ENCODE assay signal across 2 cellular contexts in genomic region chr5:85388752-85389151, GRCh38.
A peak's percentile ranks its signal among the peaks of the same experiment; 100 is the strongest.
TF ChIP-seq lines count a peak whose summit lies in the region.

No MANE protein-coding gene starts in this region.

TF ChIP-seq in liver, 16 proteins besides CTCF, POLR2A, EP300 and RAD21 (continued from another document):
- TF ChIP-seq REST (IDR thresholded peaks at IDR 0.05) (no peak), ZBTB33 (IDR thresholded peaks at IDR 0.05) (peak; percentile 14), NR2F2 (IDR thresholded peaks at IDR 0.05) (no peak), MAX (IDR thresholded peaks at IDR 0.05) (no peak), RXRA (IDR thresholded peaks at IDR 0.05) (peak in 1 of 2 donors; percentile 38), FOXA2 (IDR thresholded peaks at IDR 0.05) (no peak), HNF4G (IDR thresholded peaks at IDR 0.05) (no peak), HNF4A (conservative IDR thresholded peaks at IDR 0.05) (peak; percentile 26 to 59), FOXA1 (IDR thresholded peaks at IDR 0.05) (no peak)
- TF ChIP-seq, protein P1, sequence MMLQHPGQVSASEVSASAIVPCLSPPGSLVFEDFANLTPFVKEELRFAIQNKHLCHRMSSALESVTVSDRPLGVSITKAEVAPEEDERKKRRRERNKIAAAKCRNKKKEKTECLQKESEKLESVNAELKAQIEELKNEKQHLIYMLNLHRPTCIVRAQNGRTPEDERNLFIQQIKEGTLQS (IDR thresholded peaks at IDR 0.05), result no peak

TF ChIP-seq in HepG2, 621 proteins besides CTCF, POLR2A, EP300 and RAD21 (continued from another document):
- TF ChIP-seq ZNF878 (CRISPR knock-in tag; IDR thresholded peaks at IDR 0.05), result no peak
- TF ChIP-seq ZNF761 (CRISPR knock-in tag; conservative IDR thresholded peaks at IDR 0.05), result no peak
- TF ChIP-seq, protein P2, sequence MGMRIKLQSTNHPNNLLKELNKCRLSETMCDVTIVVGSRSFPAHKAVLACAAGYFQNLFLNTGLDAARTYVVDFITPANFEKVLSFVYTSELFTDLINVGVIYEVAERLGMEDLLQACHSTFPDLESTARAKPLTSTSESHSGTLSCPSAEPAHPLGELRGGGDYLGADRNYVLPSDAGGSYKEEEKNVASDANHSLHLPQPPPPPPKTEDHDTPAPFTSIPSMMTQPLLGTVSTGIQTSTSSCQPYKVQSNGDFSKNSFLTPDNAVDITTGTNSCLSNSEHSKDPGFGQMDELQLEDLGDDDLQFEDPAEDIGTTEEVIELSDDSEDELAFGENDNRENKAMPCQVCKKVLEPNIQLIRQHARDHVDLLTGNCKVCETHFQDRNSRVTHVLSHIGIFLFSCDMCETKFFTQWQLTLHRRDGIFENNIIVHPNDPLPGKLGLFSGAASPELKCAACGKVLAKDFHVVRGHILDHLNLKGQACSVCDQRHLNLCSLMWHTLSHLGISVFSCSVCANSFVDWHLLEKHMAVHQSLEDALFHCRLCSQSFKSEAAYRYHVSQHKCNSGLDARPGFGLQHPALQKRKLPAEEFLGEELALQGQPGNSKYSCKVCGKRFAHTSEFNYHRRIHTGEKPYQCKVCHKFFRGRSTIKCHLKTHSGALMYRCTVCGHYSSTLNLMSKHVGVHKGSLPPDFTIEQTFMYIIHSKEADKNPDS (CRISPR knock-in tag; IDR thresholded peaks at IDR 0.05), result no peak
- TF ChIP-seq PRDM4 (CRISPR knock-in tag; IDR thresholded peaks at IDR 0.05; ENCODE audit: borderline replicate concordance), result no peak
- TF ChIP-seq RERE (CRISPR knock-in tag; IDR thresholded peaks at IDR 0.05; ENCODE audit: low read depth), result no peak
- no peak for TF ChIP-seq ZNF34 (CRISPR knock-in tag; IDR thresholded peaks at IDR 0.05; ENCODE audit: borderline replicate concordance)
- TF ChIP-seq, protein P3, sequence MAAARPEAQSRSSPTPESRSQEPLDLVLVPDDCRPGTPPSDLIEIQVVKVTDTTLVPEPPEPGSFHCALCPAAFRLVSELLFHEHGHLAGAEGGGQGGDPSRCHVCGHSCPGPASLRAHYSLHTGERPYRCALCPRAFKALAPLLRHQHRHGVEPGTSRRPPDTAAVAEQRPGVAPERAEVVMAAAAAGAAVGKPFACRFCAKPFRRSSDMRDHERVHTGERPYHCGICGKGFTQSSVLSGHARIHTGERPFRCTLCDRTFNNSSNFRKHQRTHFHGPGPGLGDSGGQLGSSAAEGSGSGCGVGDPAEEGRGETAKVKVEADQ (CRISPR knock-in tag; IDR thresholded peaks at IDR 0.05; ENCODE audit: borderline replicate concordance), result no peak
- TF ChIP-seq EED (CRISPR knock-in tag; IDR thresholded peaks at IDR 0.05), result no peak
- TF ChIP-seq FOXP1 (IDR thresholded peaks at IDR 0.05), result no peak
- no peak for TF ChIP-seq FOXP1 (CRISPR knock-in tag; IDR thresholded peaks at IDR 0.05)
- no peak for TF ChIP-seq ZFYVE20 (CRISPR knock-in tag; IDR thresholded peaks at IDR 0.05; ENCODE audit: borderline replicate concordance, low read depth)
- TF ChIP-seq EZH2 (conservative IDR thresholded peaks at IDR 0.05; ENCODE audit: low read depth, low read length), result no peak
- TF ChIP-seq MYC (CRISPR knock-in tag; IDR thresholded peaks at IDR 0.05; ENCODE audit: borderline replicate concordance), result no peak
